Comparison of ENCODE assay signal across 8 cellular contexts in the genomic region with DNA sequence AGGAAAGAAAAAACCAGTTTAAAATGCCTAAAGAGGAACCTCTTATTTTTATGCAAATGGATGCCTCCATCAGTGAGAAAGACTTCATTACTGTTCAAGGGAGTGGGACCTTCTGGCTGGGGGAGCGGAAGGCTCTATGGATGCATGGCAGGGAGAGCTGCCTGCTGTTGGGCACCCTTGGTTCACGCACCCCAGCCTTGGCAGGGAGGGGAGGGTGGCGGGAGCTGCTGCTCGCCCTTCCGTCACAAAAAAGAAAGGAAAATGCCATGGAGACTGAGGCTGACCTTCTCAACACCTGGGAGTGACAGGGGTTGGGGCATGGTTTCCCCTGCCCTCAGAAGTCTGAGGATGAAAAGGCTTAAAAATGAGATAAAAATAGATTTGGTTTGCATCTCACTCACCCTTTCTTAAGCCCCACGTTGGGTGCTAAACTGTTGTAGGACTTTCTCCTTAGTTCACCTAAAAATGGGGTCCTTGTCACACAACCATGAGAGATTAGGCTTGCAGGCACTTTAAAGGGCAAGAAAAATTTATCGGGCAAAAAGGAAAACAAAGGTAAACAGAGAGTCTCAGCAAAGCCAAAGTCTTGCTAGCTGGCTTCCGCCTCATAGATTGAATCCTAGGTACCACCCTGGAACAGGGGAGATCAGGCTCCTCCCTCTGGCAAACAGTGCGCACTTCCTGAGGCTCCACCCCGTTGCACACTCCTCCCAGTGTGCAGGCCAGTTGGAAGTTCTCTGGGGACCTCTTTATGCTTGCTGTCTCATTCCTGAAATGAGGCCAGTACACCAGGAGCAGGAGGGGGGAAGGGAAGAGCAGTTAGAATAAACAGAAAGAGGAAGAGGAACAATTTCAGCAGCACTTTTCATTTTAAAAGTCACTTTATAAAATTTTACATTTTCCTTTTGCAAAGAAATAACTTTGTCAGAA. TPM values are rescaled to one million over a fixed set of nuclear protein-coding genes. Genes with fewer than 3 reads are reported as not detected.
DNase-seq lines count a peak whose midpoint lies in the region; ATAC-seq and TF ChIP-seq lines count a peak whose summit lies in the region.

No MANE protein-coding gene starts in this region.

- peaks cover 9% of the 10 kb centered on the region for H3K9me3 ChIP-seq in mammary epithelial cell (replicated peaks; ENCODE audit: insufficient read depth, low read length)

- H4K20me1 ChIP-seq in mammary epithelial cell (ENCODE audit: insufficient read depth, low read length), result no peaks in the 10 kb centered on the region

- 86% methylated on average over 8 of the region's 10 CpGs for WGBS in mammary epithelial cell (ENCODE audit: low coverage, missing lambda C conversion rate)

- H3K4me1 ChIP-seq in mammary epithelial cell (ENCODE audit: insufficient read depth, low read length), result no peaks in the 10 kb centered on the region

- no peak overlapping the region for H3K27ac ChIP-seq in mammary epithelial cell (ENCODE audit: insufficient read depth, low read depth, low read length)

- no peak overlapping the region for H3K4me3 ChIP-seq in mammary epithelial cell (replicated peaks in 1 of 3; ENCODE audit: insufficient read depth in 1 of 3, low read depth in 2 of 3, low read length in 3 of 3)

- TF ChIP-seq CTCF in mammary epithelial cell (conservative IDR thresholded peaks at IDR 0.05 in 1 of 2, IDR thresholded peaks at IDR 0.05 in 1 of 2; ENCODE audit: extremely low read depth in 1 of 2, insufficient read depth in 1 of 2, low read depth in 1 of 2, low read length in 2 of 2), result no peak

- H3K27me3 ChIP-seq in mammary epithelial cell (ENCODE audit: insufficient read depth, low read length), result no peaks in the 10 kb centered on the region

- H3K36me3 ChIP-seq in mammary epithelial cell (ENCODE audit: insufficient read depth, low read length), result no peaks in the 10 kb centered on the region

- no peak overlapping the region for H3K4me2 ChIP-seq in mammary epithelial cell (ENCODE audit: insufficient read depth, low read depth, low read length)

- DNase-seq in Daoy (ENCODE audit: low read depth), result peak; percentile 54
- peak; percentile 47 for DNase-seq in inferior parietal cortex (ENCODE audit: extremely low spot score)
- DNase-seq in stromal cell of bone marrow (ENCODE audit: low read depth), result peak; percentile 75
- no peak for DNase-seq in mammary epithelial cell
- no peak for DNase-seq in NCI-H2107 treated with DMSO at 0.1 percent for 48 hours (lab: John Stamatoyannopoulos, UW; ENCODE audit: unreplicated experiment)

- no peak overlapping the region for H3K9ac ChIP-seq in mammary epithelial cell (ENCODE audit: insufficient read depth, low read length)

- dilution Hi-C loops in mammary epithelial cell (cut with HindIII; ENCODE audit: low sequenced_read_pairs), result no loop called here

- in situ Hi-C loops in mammary epithelial cell (cut with MboI; ENCODE audit: low sequenced_read_pairs in 2 of 2), result no loop called here

- intact Hi-C loops in mammary epithelial cell (cut with micrococcal nuclease), result no loop called here

- ATAC-seq in GM19351 (IDR thresholded peaks at IDR 0.05; ENCODE audit: unreplicated experiment) (peak; percentile 72), HG03378 (IDR thresholded peaks at IDR 0.05; ENCODE audit: unreplicated experiment) (peak; percentile 79)
- peak; percentile 81 to 91 for ATAC-seq in activated CD4-positive, CD25-positive, alpha-beta regulatory T cell treated with anti-CD3 and anti-CD28 coated beads, Interleukin-2, amount 50 U/mL, for 24 hours

- CTCF ChIA-PET in mammary epithelial cell (lab: Charles Lee; ENCODE audit: low non-redundant PET), result no interaction called here

- BruUV-seq in mammary epithelial cell (replicated peaks; lab: Mats Ljungman, UMichigan), result no TSS peak

- no peak overlapping the region for H2AFZ ChIP-seq in mammary epithelial cell (ENCODE audit: low read depth, low read length)

- H3K79me2 ChIP-seq in mammary epithelial cell (ENCODE audit: insufficient read depth, low read length), result peaks cover 46% of the 10 kb centered on the region

RNA-seq across cellular contexts. Expression of a gene that starts 31.6 kb away (rescaled TPM):
- total RNA-seq in Daoy (2014; rRNA removed; shearing (Covaris generic)), result 22.5 and 23.5 TPM in 2 replicates
- total RNA-seq in mammary epithelial cell, result 100 to 1,000 TPM in 1 of 2 donors, 10 to 100 TPM in 1; 57.4 to 100 TPM
- 36.7 TPM for polyA plus RNA-seq in mammary epithelial cell
- 63.9 TPM for polyA minus RNA-seq in mammary epithelial cell

RNA-seq across cellular contexts. Expression of a gene that starts 31.8 kb away (rescaled TPM):
- 28.8 and 34.5 TPM in 2 replicates for total RNA-seq in Daoy (2014; rRNA removed; shearing (Covaris generic))
- total RNA-seq in mammary epithelial cell, result 10 to 100 TPM; 46.0 to 80.2 TPM
- polyA plus RNA-seq in mammary epithelial cell, result 42.5 TPM
- polyA minus RNA-seq in mammary epithelial cell, result 46.3 TPM

Comparison
In these comparisons a context has a peak if more than half of its experiments do, and no peak if none do; other contexts are left out.
1. DNase-seq: peak in Daoy (single experiment), inferior parietal cortex (single experiment) and stromal cell of bone marrow (single experiment); none in mammary epithelial cell (single experiment) and NCI-H2107 treated with DMSO at 0.1 percent for 48 hours (single experiment).
2. Peak in every context shown above with its lines, with median percentiles within 50 percentile points of each other: ATAC-seq.